ENCODE assay signal across 34 cellular contexts in the genomic region with DNA sequence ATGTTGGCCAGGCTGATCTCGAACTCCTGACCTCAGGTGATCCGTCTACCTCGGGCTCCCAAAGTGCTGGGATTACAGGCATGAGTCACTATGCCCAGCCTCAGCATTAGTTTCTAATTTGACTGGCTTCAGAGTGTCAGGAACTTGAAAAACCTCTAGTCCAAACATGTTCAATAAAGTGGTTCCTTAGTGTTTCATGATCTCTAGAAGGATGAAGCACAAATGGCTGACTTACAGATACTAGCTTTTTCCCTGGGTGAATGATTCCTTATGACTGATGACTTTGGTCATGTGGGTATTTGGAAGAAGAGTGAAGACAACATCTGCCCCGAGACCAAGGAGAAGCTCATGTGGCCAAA. TPM values are rescaled to one million over a fixed set of nuclear protein-coding genes. Genes with fewer than 3 reads are reported as not detected.
"Had no signal": no experiment of that assay in that cellular context is flagged by ENCODE, and none has a peak within 500 bp of the region (broad histone marks: within the 10 kb centered on the region; RNA-seq: fewer than 3 reads in every experiment).

No MANE protein-coding gene starts in this region.

- H3K9me3 ChIP-seq: left ventricle myocardium inferior, mucosa of descending colon, ovary, right atrium auricular region, right lobe of liver, tibial nerve, uterus had no signal

- H3K27me3 ChIP-seq: ovary, right atrium auricular region, right lobe of liver, tibial nerve, uterus had no signal

- H3K4me1 ChIP-seq: left ventricle myocardium inferior, right atrium auricular region, tibial nerve, uterus had no signal

- H3K4me2 ChIP-seq: smooth muscle cell had no signal

- H3K36me3 ChIP-seq: left ventricle myocardium inferior, ovary, right atrium auricular region, right lobe of liver, tibial nerve, uterus had no signal

- H3K4me3 ChIP-seq: left ventricle myocardium inferior, lung, mucosa of descending colon, ovary, right atrium auricular region, right lobe of liver, smooth muscle cell, tibial nerve, uterus had no signal

- ATAC-seq: mucosa of descending colon; naive thymus-derived CD4-positive, alpha-beta T cell; natural killer cell treated with Interleukin-12 subunit alpha and Interleukin-12 subunit beta and Interleukin-15 and Interleukin-18, amount 100 ng/mL, for 72 hours; right lobe of liver; stimulated activated memory B cell treated with anti-CD40 and anti-IgM and Interleukin-4, amounts not matched to agents 10 μg/mL and 1 μg/mL and 100 μg/mL, for 72 hours; stimulated activated naive CD8-positive, alpha-beta T cell treated with anti-CD3 and anti-CD28 coated beads, Interleukin-15, amount 100 ng/mL, for 72 hours had no signal

- H3K27ac ChIP-seq: left ventricle myocardium inferior, ovary, right atrium auricular region, right lobe of liver, tibial nerve, uterus had no signal

- DNase-seq: immature natural killer cell; kidney; left ventricle myocardium inferior; midbrain; mucosa of descending colon; naive thymus-derived CD4-positive, alpha-beta T cell; ovary; right lobe of liver; stimulated activated CD4-positive, alpha-beta T cell treated with anti-CD3 and anti-CD28 coated beads, Interleukin-1b, Interleukin-23, amount 100 ng/mL, for 48 hours; stimulated activated CD4-positive, alpha-beta T cell treated with anti-CD3 and anti-CD28 coated beads, Interleukin-2, amount 100 ng/mL, for 48 hours; stimulated activated CD4-positive, alpha-beta T cell treated with anti-CD3 and anti-CD28 coated beads, Interleukin-4, amount 100 ng/mL, for 4 hours; stimulated activated CD8-positive, alpha-beta memory T cell treated with anti-CD3 and anti-CD28 coated beads, Interleukin-4, amount 100 ng/mL, for 48 hours; stimulated activated naive CD4-positive, alpha-beta T cell treated with Interleukin-2 at 50 U/mL for 16 hours; stimulated activated naive CD8-positive, alpha-beta T cell treated with anti-CD3 and anti-CD28 coated beads, Interleukin-15, amount 100 ng/mL, for 72 hours; substantia nigra; uterus had no signal

- FAIRE-seq: islet of Langerhans, kidney had no signal

RNA-seq across cellular contexts. Expression of a gene that starts 16.4 kb away (rescaled TPM):
- total RNA-seq: kidney; left ventricle myocardium inferior; lower leg skin; lung; mesenteric fat pad; mucosa of descending colon; myocyte; naive thymus-derived CD4-positive, alpha-beta T cell; natural killer cell treated with Interleukin-12 subunit alpha and Interleukin-12 subunit beta and Interleukin-15 and Interleukin-18, amount 100 ng/mL, for 72 hours; omental fat pad; ovary; progenitor cell of endocrine pancreas; pulmonary artery endothelial cell; renal cortical epithelial cell; right atrium auricular region; skeletal muscle tissue; smooth muscle cell; temporal lobe; tibial nerve; ureter; uterus had no signal
- polyA plus RNA-seq: immature natural killer cell; lung; naive thymus-derived CD4-positive, alpha-beta T cell; neural cell; ovary; smooth muscle cell had no signal

RNA-seq across cellular contexts. Expression of a gene that starts 34.3 kb away (rescaled TPM):
- total RNA-seq: natural killer cell treated with Interleukin-12 subunit alpha and Interleukin-12 subunit beta and Interleukin-15 and Interleukin-18, amount 100 ng/mL, for 72 hours had no signal
- polyA plus RNA-seq: immature natural killer cell; naive thymus-derived CD4-positive, alpha-beta T cell; neural cell had no signal
